24 cellular contexts compared by ENCODE assay signal in genomic region chr1:241591736-241592135, GRCh38. TPM values are rescaled to one million over a fixed set of nuclear protein-coding genes. Genes with fewer than 3 reads are reported as not detected.
DNase-seq lines count a peak whose midpoint lies in the region; ATAC-seq and TF ChIP-seq lines count a peak whose summit lies in the region.
"Had no signal": no experiment of that assay in that cellular context is flagged by ENCODE, and none has a peak within 500 bp of the region (broad histone marks: within the 10 kb centered on the region; RNA-seq: fewer than 3 reads in every experiment).

No MANE protein-coding gene starts in this region.

- H3K4me2 ChIP-seq in smooth muscle cell: peak overlapping the region; percentile 19

- ATAC-seq in Panc1 (peak; percentile 66), HG03095 (IDR thresholded peaks at IDR 0.05; ENCODE audit: unreplicated experiment) (no peak)

- no peak for DNase-seq in activated T-cell treated with anti-CD3 and anti-CD28 coated beads, Interleukin-2, amount 50 U/mL, for 24 hours
- DNase-seq in activated T-cell treated with anti-CD3 and anti-CD28 coated beads for 4 hours (no peak), Panc1 (ENCODE audit: low read depth, low spot score) (no peak), epithelial cell of prostate (ENCODE audit: low read depth, low spot score) (no peak), smooth muscle cell (lab: John Stamatoyannopoulos, UW; ENCODE audit: unreplicated experiment) (no peak), NCI-H128 (lab: John Stamatoyannopoulos, UW; ENCODE audit: unreplicated experiment) (no peak), HK-2 (ENCODE audit: unreplicated experiment) (no peak)
- DNase-seq: activated CD4-positive, alpha-beta T cell treated with anti-CD3 and anti-CD28 coated beads, Interleukin-2, amount 50 U/mL, for 1 hour; activated CD8-positive, alpha-beta memory T cell treated with anti-CD3 and anti-CD28 coated beads, Interleukin-2, amount 50 U/mL, for 48 hours; activated gamma-delta T cell; cortex of kidney; H7; kidney; NCI-H1092 treated with DMSO at 0.1 percent for 48 hours; NCI-H2029; stimulated activated CD8-positive, alpha-beta memory T cell treated with anti-CD3 and anti-CD28 coated beads, Interleukin-4, amount 100 ng/mL, for 48 hours; uterus had no signal

- in situ Hi-C loops in Panc1 (cut with HindIII; ENCODE audit: low pct_unique_long_range_greater_than_20kb, low sequenced_read_pairs): no loop called here

- no peak for TF ChIP-seq CTCF in Panc1 (IDR thresholded peaks at IDR 0.05)
- TF ChIP-seq CTCF in smooth muscle cell (IDR thresholded peaks at IDR 0.05; ENCODE audit: borderline replicate concordance, insufficient read depth, poor library complexity, severe bottlenecking): no peak

- H3F3A ChIP-seq in smooth muscle cell (ENCODE audit: low read depth): peaks cover 3% of the 10 kb centered on the region

- POLR2A ChIA-PET in Panc1 (lab: Charles Lee): no interaction called here

- no peak overlapping the region for H3K4me3 ChIP-seq in Panc1 (ENCODE audit: low read depth in 2 of 2, low read length in 2 of 2)
- H3K4me3 ChIP-seq in smooth muscle cell: no peak overlapping the region
- H3K4me3 ChIP-seq: prostate gland, suprapubic skin, uterus had no signal

- H3K4me3 Mint-ChIP-seq in activated T-cell treated with anti-CD3 and anti-CD28 coated beads, Interleukin-2, amount 50 U/mL, for 24 hours: no peak overlapping the region
- H3K4me3 Mint-ChIP-seq: neural crest cell had no signal

- no peaks in the 10 kb centered on the region for H4K20me1 ChIP-seq in smooth muscle cell (ENCODE audit: low read depth)

- intact Hi-C loops in Panc1 (cut with micrococcal nuclease; ENCODE audit: unreplicated experiment): no loop called here

- H3K27ac ChIP-seq in Panc1 (ENCODE audit: low read length) (peak overlapping the region; percentile 73), epithelial cell of prostate (peak overlapping the region; percentile 84), smooth muscle cell (ENCODE audit: low read depth) (peak overlapping the region; percentile 94)
- H3K27ac ChIP-seq: prostate gland, RWPE1, suprapubic skin, uterus, VCaP had no signal

- no peaks in the 10 kb centered on the region for H3K9me3 Mint-ChIP-seq in activated T-cell treated with anti-CD3 and anti-CD28 coated beads, Interleukin-2, amount 50 U/mL, for 24 hours
- H3K9me3 Mint-ChIP-seq: neural crest cell had no signal

- H3K36me3 Mint-ChIP-seq in activated T-cell treated with anti-CD3 and anti-CD28 coated beads, Interleukin-2, amount 50 U/mL, for 24 hours (ENCODE audit: low read depth): peaks cover 18% of the 10 kb centered on the region

- WGBS in smooth muscle cell (ENCODE audit: low lambda C conversion rate): 84% methylated on average over 5 of the region's 5 CpGs

- H3K4me1 ChIP-seq in Panc1 (ENCODE audit: control insufficient read depth, insufficient read depth, low read length) (peaks cover 14% of the 10 kb centered on the region), smooth muscle cell (ENCODE audit: low read depth) (peaks cover 4% of the 10 kb centered on the region)
- H3K4me1 ChIP-seq: prostate gland, suprapubic skin, uterus had no signal

- H3K36me3 ChIP-seq in Panc1 (ENCODE audit: control insufficient read depth, insufficient read depth, low read length) (no peaks in the 10 kb centered on the region), smooth muscle cell (ENCODE audit: low read depth) (no peaks in the 10 kb centered on the region)
- H3K36me3 ChIP-seq: prostate gland, suprapubic skin, uterus had no signal

- H3K9me3 ChIP-seq in Panc1 (ENCODE audit: control insufficient read depth, insufficient read depth, low read depth, low read length) (no peaks in the 10 kb centered on the region), smooth muscle cell (replicated peaks; ENCODE audit: low read depth) (no peaks in the 10 kb centered on the region)
- H3K9me3 ChIP-seq: prostate gland, suprapubic skin, uterus had no signal

- peaks cover 30% of the 10 kb centered on the region for H3K4me1 Mint-ChIP-seq in activated T-cell treated with anti-CD3 and anti-CD28 coated beads, Interleukin-2, amount 50 U/mL, for 24 hours (ENCODE audit: low read depth)
- H3K4me1 Mint-ChIP-seq: neural crest cell had no signal

- no peaks in the 10 kb centered on the region for H3K27me3 ChIP-seq in Panc1 (ENCODE audit: control insufficient read depth, insufficient read depth, low read length)
- H3K27me3 ChIP-seq in smooth muscle cell (ENCODE audit: low read depth): no peaks in the 10 kb centered on the region
- H3K27me3 ChIP-seq: suprapubic skin, uterus had no signal

- BruUV-seq in Panc1 (replicated peaks; lab: Mats Ljungman, UMichigan): no TSS peak

- no peaks in the 10 kb centered on the region for H3K27me3 Mint-ChIP-seq in activated T-cell treated with anti-CD3 and anti-CD28 coated beads, Interleukin-2, amount 50 U/mL, for 24 hours

- H2AFZ ChIP-seq in smooth muscle cell (ENCODE audit: low read depth): no peak overlapping the region

- CTCF ChIA-PET in Panc1 (lab: Charles Lee): no interaction called here

- H3K79me2 ChIP-seq in smooth muscle cell (ENCODE audit: low read depth): no peaks in the 10 kb centered on the region

- H3K27ac Mint-ChIP-seq in activated T-cell treated with anti-CD3 and anti-CD28 coated beads, Interleukin-2, amount 50 U/mL, for 24 hours: peak overlapping the region; percentile 87

- H3K9ac ChIP-seq in smooth muscle cell (ENCODE audit: low read depth): peak overlapping the region; percentile 71

RNA-seq across cellular contexts. Expression of gene CHML, which starts 48.4 kb away (rescaled TPM):
- total RNA-seq in Panc1 (2021; ENCODE audit: unreplicated experiment): 19.3 TPM
- polyA plus RNA-seq in Panc1 (2012; ENCODE audit: insufficient read length): 13.6 TPM
- total RNA-seq in smooth muscle cell: 11.3 and 11.5 TPM in 2 replicates
- 2.3 and 3.9 TPM in 2 replicates for polyA plus RNA-seq in smooth muscle cell

RNA-seq across cellular contexts. Expression of gene OPN3, which starts 48.4 kb away (rescaled TPM):
- 34.0 TPM for total RNA-seq in Panc1 (2021; ENCODE audit: unreplicated experiment)
- 53.0 TPM for polyA plus RNA-seq in Panc1 (2012; ENCODE audit: insufficient read length)
- total RNA-seq in smooth muscle cell: 28.6 and 33.0 TPM in 2 replicates
- polyA plus RNA-seq in smooth muscle cell: 24.8 and 29.9 TPM in 2 replicates

RNA-seq across cellular contexts. Expression of gene KMO, which starts 59.6 kb away (rescaled TPM):
- 1.8 TPM for total RNA-seq in Panc1 (2021; ENCODE audit: unreplicated experiment)
- 3.3 TPM for polyA plus RNA-seq in Panc1 (2012; ENCODE audit: insufficient read length)
- total RNA-seq in smooth muscle cell: 0.09 TPM in 1 of 2 replicates, not detected in the other
- polyA plus RNA-seq in smooth muscle cell: 0.09 TPM in 2 replicates
- total RNA-seq: fibroblast of lung, neural crest cell had no signal
